In the genomic region with DNA sequence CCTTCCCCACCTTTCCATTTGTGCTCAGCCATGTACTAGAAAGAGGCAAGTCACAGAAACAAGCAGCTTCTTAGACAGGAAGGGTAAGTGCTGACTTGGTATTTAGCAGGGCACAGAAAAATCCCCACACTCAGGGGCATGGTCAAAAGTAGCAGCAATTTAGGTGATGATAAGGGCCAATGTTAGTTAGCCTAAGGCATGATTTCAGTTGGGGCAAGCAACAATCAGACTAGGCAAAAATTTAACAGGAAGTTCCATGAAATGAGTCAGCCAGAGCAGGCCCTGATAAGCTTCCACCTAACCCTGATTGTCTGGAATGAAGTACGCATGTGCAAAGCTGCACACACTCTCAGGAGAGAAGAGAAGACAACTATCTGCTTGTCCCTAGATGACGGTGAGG, we compare ENCODE assay signal across 13 cellular contexts.
"Had no signal": no experiment of that assay in that cellular context is flagged by ENCODE, and none has a peak within 500 bp of the region (broad histone marks: within the 10 kb centered on the region; RNA-seq: fewer than 3 reads in every experiment).

No MANE protein-coding gene starts in this region.

- H2AFZ ChIP-seq: parathyroid adenoma had no signal

- ATAC-seq: activated CD8-positive, alpha-beta T cell treated with anti-CD3 and anti-CD28 coated beads, Interleukin-2, amount 10 ng/mL, durations not matched to agents 7 days and 5 days; body of pancreas; natural killer cell had no signal

- H3K9me3 ChIP-seq: body of pancreas, neutrophil had no signal

- H3K27ac ChIP-seq: body of pancreas, coronary artery, neutrophil, parathyroid adenoma had no signal

- H3K79me2 ChIP-seq: parathyroid adenoma had no signal

- H3K4me3 ChIP-seq: body of pancreas, coronary artery had no signal

- H3K27me3 ChIP-seq: body of pancreas, neutrophil had no signal

- DNase-seq: activated CD4-positive, alpha-beta T cell treated with anti-CD3 and anti-CD28 coated beads, Interleukin-2, amount 10 ng/mL, durations not matched to agents 24 days and 14 days; activated CD8-positive, alpha-beta T cell treated with anti-CD3 and anti-CD28 coated beads, Interleukin-2, amount 10 ng/mL, durations not matched to agents 7 days and 5 days; activated naive CD4-positive, alpha-beta T cell treated with anti-CD3 and anti-CD28 coated beads for 36 hours; activated T-cell treated with anti-CD3 and anti-CD28 coated beads, Interleukin-2, amount 50 U/mL, for 24 hours; body of pancreas; head of caudate nucleus; immature natural killer cell; mesendoderm; natural killer cell; stimulated activated naive CD4-positive, alpha-beta T cell had no signal

- H3K36me3 ChIP-seq: neutrophil had no signal

- H3K4me1 ChIP-seq: body of pancreas, parathyroid adenoma had no signal

- H3K9ac ChIP-seq: parathyroid adenoma had no signal
